ENCODE assay signal across 16 cellular contexts in genomic region chr2:239306274-239307220, GRCh38.
DNase-seq lines count a peak whose midpoint lies in the region; ATAC-seq and TF ChIP-seq lines count a peak whose summit lies in the region.
"Had no signal": no experiment of that assay in that cellular context is flagged by ENCODE, and none has a peak within 500 bp of the region (broad histone marks: within the 10 kb centered on the region; RNA-seq: fewer than 3 reads in every experiment).

No MANE protein-coding gene starts in this region.

- H3K36me3 ChIP-seq in Peyer's patch (no peaks in the 10 kb centered on the region), endodermal cell (ENCODE audit: control insufficient read depth, insufficient read depth, low read length) (no peaks in the 10 kb centered on the region), subcutaneous abdominal adipose tissue (ENCODE audit: control insufficient read depth in 5 of 5, insufficient read depth in 5 of 5, low read length in 5 of 5) (no peaks in the 10 kb centered on the region)

- H3K4me1 Mint-ChIP-seq in endodermal cell (peaks cover 21% of the 10 kb centered on the region), nephron progenitor cell (peaks cover 88% of the 10 kb centered on the region)
- peaks cover 21 to 25% of the 10 kb centered on the region in 2 donors for H3K4me1 Mint-ChIP-seq in natural killer cell treated with Interleukin-12 subunit alpha and Interleukin-12 subunit beta and Interleukin-15 and Interleukin-18, amount 100 ng/mL, for 72 hours (ENCODE audit: low read depth in 2 of 2)

- WGBS in endodermal cell (ENCODE audit: insufficient coverage in 1 of 2, insufficient read length in 1 of 2), 2 experiments: 94 to 96% methylated on average over 12 to 25 of the region's 25 CpGs

- no peaks in the 10 kb centered on the region for H3K9me3 ChIP-seq in Peyer's patch
- H3K9me3 ChIP-seq in endodermal cell (ENCODE audit: control insufficient read depth, low read length): no peaks in the 10 kb centered on the region
- no peaks in the 10 kb centered on the region for H3K9me3 ChIP-seq in subcutaneous abdominal adipose tissue (ENCODE audit: control insufficient read depth in 5 of 5, low read length in 5 of 5)

- H3K27me3 ChIP-seq in Peyer's patch: no peaks in the 10 kb centered on the region
- no peaks in the 10 kb centered on the region for H3K27me3 ChIP-seq in endodermal cell (ENCODE audit: control insufficient read depth, insufficient read depth, low read length, poor library complexity, severe bottlenecking)
- H3K27me3 ChIP-seq in subcutaneous abdominal adipose tissue (ENCODE audit: control insufficient read depth in 5 of 5, insufficient read depth in 4 of 5, low read length in 5 of 5): no peaks in the 10 kb centered on the region

- H3K4me3 ChIP-seq in Peyer's patch: no peak overlapping the region
- H3K4me3 ChIP-seq in endodermal cell (ENCODE audit: low read length): no peak overlapping the region
- H3K4me3 ChIP-seq in subcutaneous abdominal adipose tissue (ENCODE audit: low read depth in 1 of 5, low read length in 5 of 5): peak overlapping the region in 3 of 5 donors; percentile 67 to 82 (median 68)

- H3K9ac ChIP-seq in endodermal cell (ENCODE audit: extremely low read depth, low read length, poor library complexity, severe bottlenecking) (no peak overlapping the region), subcutaneous abdominal adipose tissue (ENCODE audit: low read length in 5 of 5) (peak overlapping the region in 2 of 5 donors; percentile 14 to 26)

- peaks cover 0 to 45% (median 5%) of the 10 kb centered on the region in 4 donors for H3K4me1 ChIP-seq in Peyer's patch
- H3K4me1 ChIP-seq in endodermal cell (ENCODE audit: control insufficient read depth, insufficient read depth, low read length): peaks cover 7% of the 10 kb centered on the region
- H3K4me1 ChIP-seq in subcutaneous abdominal adipose tissue (ENCODE audit: control insufficient read depth in 5 of 5, insufficient read depth in 5 of 5, low read length in 5 of 5): peaks cover 17 to 79% (median 66%) of the 10 kb centered on the region in 5 donors

- DNase-seq in Peyer's patch: peak in 2 of 3 donors; percentile 36 to 42
- peak; percentile 30 for DNase-seq in endodermal cell
- no peak for DNase-seq in nephron progenitor cell
- DNase-seq in activated CD8-positive, alpha-beta memory T cell treated with anti-CD3 and anti-CD28 coated beads for 24 hours: no peak
- DNase-seq in natural killer cell treated with Interleukin-12 subunit alpha and Interleukin-12 subunit beta and Interleukin-15 and Interleukin-18, amount 100 ng/mL, for 72 hours (ENCODE audit: low spot score): no peak
- no peak for DNase-seq in RKO (ENCODE audit: low spot score)
- DNase-seq: activated CD4-positive, alpha-beta memory T cell treated with anti-CD3 and anti-CD28 coated beads for 36 hours; activated T-cell treated with anti-CD3 and anti-CD28 coated beads, Interleukin-2, amount 50 U/mL, for 72 hours; central memory CD4-positive, alpha-beta T cell; effector CD8-positive, alpha-beta T cell; NCI-H2029 treated with DMSO at 0.1 percent for 48 hours; NCI-H69; OCI-M1; T1000 had no signal

- peak overlapping the region in 1 of 4 donors; percentile 51 for H3K27ac ChIP-seq in Peyer's patch
- peak overlapping the region; percentile 57 for H3K27ac ChIP-seq in endodermal cell (ENCODE audit: low read depth, low read length)
- H3K27ac ChIP-seq in subcutaneous abdominal adipose tissue (ENCODE audit: low read depth, low read length): no peak overlapping the region

- no peak for TF ChIP-seq POLR2A in Peyer's patch (IDR thresholded peaks at IDR 0.05)

- H3K27ac Mint-ChIP-seq in endodermal cell: peak overlapping the region; percentile 64
- H3K27ac Mint-ChIP-seq in nephron progenitor cell: peak overlapping the region; percentile 75
- no peak overlapping the region for H3K27ac Mint-ChIP-seq in natural killer cell treated with Interleukin-12 subunit alpha and Interleukin-12 subunit beta and Interleukin-15 and Interleukin-18, amount 100 ng/mL, for 72 hours
- H3K27ac Mint-ChIP-seq: activated CD4-positive, alpha-beta memory T cell treated with anti-CD3 and anti-CD28 coated beads for 36 hours; activated T-cell treated with anti-CD3 and anti-CD28 coated beads, Interleukin-2, amount 50 U/mL, for 72 hours had no signal

- H3K36me3 Mint-ChIP-seq in endodermal cell (ENCODE audit: low read depth) (no peaks in the 10 kb centered on the region), nephron progenitor cell (ENCODE audit: low read depth) (no peaks in the 10 kb centered on the region)
- H3K36me3 Mint-ChIP-seq in natural killer cell treated with Interleukin-12 subunit alpha and Interleukin-12 subunit beta and Interleukin-15 and Interleukin-18, amount 100 ng/mL, for 72 hours: no peaks in the 10 kb centered on the region
- H3K36me3 Mint-ChIP-seq: activated CD4-positive, alpha-beta memory T cell treated with anti-CD3 and anti-CD28 coated beads for 36 hours had no signal

- no peak overlapping the region for H3K4me3 Mint-ChIP-seq in endodermal cell
- H3K4me3 Mint-ChIP-seq in nephron progenitor cell: no peak overlapping the region
- H3K4me3 Mint-ChIP-seq in natural killer cell treated with Interleukin-12 subunit alpha and Interleukin-12 subunit beta and Interleukin-15 and Interleukin-18, amount 100 ng/mL, for 72 hours: no peak overlapping the region
- H3K4me3 Mint-ChIP-seq: activated CD4-positive, alpha-beta memory T cell treated with anti-CD3 and anti-CD28 coated beads for 36 hours had no signal

- no peaks in the 10 kb centered on the region for H3K9me3 Mint-ChIP-seq in endodermal cell
- no peaks in the 10 kb centered on the region for H3K9me3 Mint-ChIP-seq in nephron progenitor cell
- no peaks in the 10 kb centered on the region for H3K9me3 Mint-ChIP-seq in natural killer cell treated with Interleukin-12 subunit alpha and Interleukin-12 subunit beta and Interleukin-15 and Interleukin-18, amount 100 ng/mL, for 72 hours
- H3K9me3 Mint-ChIP-seq: activated CD4-positive, alpha-beta memory T cell treated with anti-CD3 and anti-CD28 coated beads for 36 hours; activated T-cell treated with anti-CD3 and anti-CD28 coated beads, Interleukin-2, amount 50 U/mL, for 72 hours had no signal

- no peaks in the 10 kb centered on the region for H3K27me3 Mint-ChIP-seq in endodermal cell (ENCODE audit: insufficient read depth)
- no peaks in the 10 kb centered on the region for H3K27me3 Mint-ChIP-seq in nephron progenitor cell (ENCODE audit: low read depth, poor library complexity)
- no peaks in the 10 kb centered on the region for H3K27me3 Mint-ChIP-seq in natural killer cell treated with Interleukin-12 subunit alpha and Interleukin-12 subunit beta and Interleukin-15 and Interleukin-18, amount 100 ng/mL, for 72 hours
- H3K27me3 Mint-ChIP-seq: activated CD4-positive, alpha-beta memory T cell treated with anti-CD3 and anti-CD28 coated beads for 36 hours had no signal

- no peak for TF ChIP-seq CTCF in Peyer's patch (IDR thresholded peaks at IDR 0.05)
- no peak for TF ChIP-seq CTCF in endodermal cell (conservative IDR thresholded peaks at IDR 0.05)
- no peak for TF ChIP-seq CTCF in nephron progenitor cell (IDR thresholded peaks at IDR 0.05)

- ATAC-seq in natural killer cell treated with Interleukin-12 subunit alpha and Interleukin-12 subunit beta and Interleukin-15 and Interleukin-18, amount 100 ng/mL, for 72 hours: no peak
- ATAC-seq: activated T-cell treated with anti-CD3 and anti-CD28 coated beads, Interleukin-2, amount 50 U/mL, for 72 hours; HCT116 had no signal

Comparison
In these comparisons a context has a peak if more than half of its experiments do, and no peak if none do; other contexts are left out.
1. DNase-seq: peak in Peyer's patch (2 of 3) and endodermal cell (single experiment); none in nephron progenitor cell (single experiment), activated CD8-positive, alpha-beta memory T cell treated with anti-CD3 and anti-CD28 coated beads for 24 hours (single experiment), natural killer cell treated with Interleukin-12 subunit alpha and Interleukin-12 subunit beta and Interleukin-15 and Interleukin-18, amount 100 ng/mL, for 72 hours (single experiment) and RKO (single experiment).
2. H3K4me3 ChIP-seq: peak in subcutaneous abdominal adipose tissue (3 of 5); none in Peyer's patch (0 of 4) and endodermal cell (single experiment).
3. H3K27ac Mint-ChIP-seq: peak in endodermal cell (single experiment) and nephron progenitor cell (single experiment); none in natural killer cell treated with Interleukin-12 subunit alpha and Interleukin-12 subunit beta and Interleukin-15 and Interleukin-18, amount 100 ng/mL, for 72 hours (0 of 2).